In the genomic region with DNA sequence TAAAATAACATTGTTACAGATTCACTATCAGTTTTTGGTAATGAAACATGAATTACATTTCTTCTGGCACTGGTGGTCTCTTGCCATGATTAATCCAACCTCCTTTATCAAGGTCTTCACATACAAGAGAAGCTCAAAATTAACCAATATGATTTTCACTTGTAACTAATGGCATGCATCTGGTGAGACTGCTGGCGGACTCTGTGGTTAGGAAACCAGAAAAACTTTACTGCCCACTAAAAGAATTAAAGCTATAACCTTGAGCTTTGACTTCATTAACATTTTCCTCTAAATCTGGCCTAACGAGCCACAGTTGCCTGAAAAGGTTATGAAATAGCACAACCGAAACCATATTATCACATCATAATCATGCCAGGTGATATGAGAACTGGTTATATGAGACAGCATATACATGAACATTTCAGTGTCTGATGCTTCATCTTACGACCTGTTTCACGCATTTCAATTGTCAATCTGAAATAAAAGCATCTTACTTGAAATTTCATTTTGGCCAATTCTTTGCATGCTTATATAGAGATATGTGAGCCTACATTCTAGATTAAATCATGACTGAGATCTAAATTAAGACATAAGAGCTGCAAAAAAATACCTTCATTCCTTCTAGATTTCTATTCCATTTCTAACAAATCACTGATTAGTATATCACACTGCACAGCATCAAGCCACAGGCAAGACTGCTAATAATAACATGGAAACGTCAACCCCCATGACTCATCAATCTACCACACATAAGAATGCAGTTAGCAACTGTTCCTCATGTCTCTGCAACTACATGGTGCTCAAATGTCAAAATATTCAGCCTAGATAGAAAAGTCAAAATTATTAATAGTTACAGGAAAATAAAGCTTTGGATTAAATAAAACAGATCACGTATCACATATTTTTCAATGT, we compare ENCODE assay signal across 8 cellular contexts.
DNase-seq lines count a peak whose midpoint lies in the region; ATAC-seq lines count a peak whose summit lies in the region.

No MANE protein-coding gene starts in this region.

- peak; percentile 83 for ATAC-seq in HG02571 (IDR thresholded peaks at IDR 0.05; ENCODE audit: unreplicated experiment)

- H3K4me3 ChIP-seq in skeletal muscle cell (ENCODE audit: low read depth, low read length) = no peak overlapping the region

- DNase-seq in SHP77 treated with DMSO at 0.1 percent for 48 hours (lab: John Stamatoyannopoulos, UW) (peak; percentile 7), SHP77 (lab: John Stamatoyannopoulos, UW) (no peak), NCI-H226 (peak; percentile 92), epidermal melanocyte (ENCODE audit: insufficient read length, low spot score) (peak; percentile 65), skeletal muscle cell (ENCODE audit: low read depth) (peak; percentile 81), medulla oblongata (ENCODE audit: extremely low spot score) (no peak), germinal center (ENCODE audit: low spot score) (no peak)

Comparison
In these comparisons a context has a peak if more than half of its experiments do, and no peak if none do; other contexts are left out.
1. DNase-seq: peak in SHP77 treated with DMSO at 0.1 percent for 48 hours (single experiment), NCI-H226 (single experiment), epidermal melanocyte (single experiment) and skeletal muscle cell (single experiment); none in SHP77 (0 of 2), medulla oblongata (single experiment) and germinal center (single experiment).